Comparison of ENCODE assay signal across 28 cellular contexts in genomic region chr15:77430652-77431051, GRCh38. TPM values are rescaled to one million over a fixed set of nuclear protein-coding genes. Genes with fewer than 3 reads are reported as not detected.
A peak's percentile ranks its signal among the peaks of the same experiment; 100 is the strongest.
DNase-seq lines count a peak whose midpoint lies in the region; ATAC-seq, FAIRE-seq and TF ChIP-seq lines count a peak whose summit lies in the region.
"Had no signal": no experiment of that assay in that cellular context is flagged by ENCODE, and none has a peak within 500 bp of the region (broad histone marks: within the 10 kb centered on the region; RNA-seq: fewer than 3 reads in every experiment).

No MANE protein-coding gene starts in this region.

- no peak overlapping the region for H3K27ac ChIP-seq in CD4-positive, CD25-positive, alpha-beta regulatory T cell (ENCODE audit: insufficient read depth, low read length, poor library complexity, severe bottlenecking)
- H3K27ac ChIP-seq in astrocyte (ENCODE audit: low read depth, low read length): no peak overlapping the region
- H3K27ac ChIP-seq: C4-2B had no signal

- no peaks in the 10 kb centered on the region for H3K36me3 ChIP-seq in CD4-positive, CD25-positive, alpha-beta regulatory T cell (ENCODE audit: control insufficient read depth, insufficient read depth, low read length)
- H3K36me3 ChIP-seq in Loucy (ENCODE audit: insufficient read depth, low read length): no peaks in the 10 kb centered on the region
- no peaks in the 10 kb centered on the region for H3K36me3 ChIP-seq in astrocyte (ENCODE audit: insufficient read depth, low read length)

- DNase-seq in activated T-cell treated with anti-CD3 and anti-CD28 coated beads, Interleukin-2, amount 50 U/mL, for 24 hours: no peak
- DNase-seq in activated T-cell treated with anti-CD3 and anti-CD28 coated beads, Interleukin-2, amount 50 U/mL, for 1 hour: no peak
- no peak for DNase-seq in CD4-positive, CD25-positive, alpha-beta regulatory T cell
- DNase-seq in astrocyte (ENCODE audit: low read depth) (no peak), pons (ENCODE audit: low spot score) (no peak), AG08396 (ENCODE audit: low spot score) (no peak), NCI-H510A (lab: John Stamatoyannopoulos, UW) (no peak)
- DNase-seq: Calu3, DMS79 treated with DMSO at 0.1 percent for 48 hours, GF-D8, Kasumi-1, MV-4-11, NCI-H1105, NCI-H1436 treated with DMSO at 0.1 percent for 48 hours, NCI-H187 treated with DMSO at 0.1 percent for 48 hours, NCI-H2171 treated with DMSO at 0.1 percent for 48 hours, NCI-H345, NCI-H524, NCI-H774, PC-3, SK-N-SH had no signal

- H3K4me1 ChIP-seq in CD4-positive, CD25-positive, alpha-beta regulatory T cell (ENCODE audit: control insufficient read depth, insufficient read depth, low read length, poor library complexity, severe bottlenecking): peaks cover 14% of the 10 kb centered on the region
- peaks cover 13% of the 10 kb centered on the region for H3K4me1 ChIP-seq in Loucy (ENCODE audit: insufficient read depth, low read length, poor library complexity, severe bottlenecking)
- H3K4me1 ChIP-seq in astrocyte (ENCODE audit: insufficient read depth, low read length): no peaks in the 10 kb centered on the region

- H3K4me3 Mint-ChIP-seq in activated T-cell treated with anti-CD3 and anti-CD28 coated beads, Interleukin-2, amount 50 U/mL, for 24 hours: no peak overlapping the region
- H3K4me3 Mint-ChIP-seq in CD4-positive, CD25-positive, alpha-beta regulatory T cell: peak overlapping the region in 3 of 4 donors; percentile 9 to 31 (median 10)
- H3K4me3 Mint-ChIP-seq in astrocyte (ENCODE audit: unreplicated experiment): no peak overlapping the region
- H3K4me3 Mint-ChIP-seq: B cell had no signal

- H2AFZ ChIP-seq in Loucy (ENCODE audit: low read length): no peak overlapping the region
- no peak overlapping the region for H2AFZ ChIP-seq in astrocyte (ENCODE audit: low read depth, low read length)

- no peaks in the 10 kb centered on the region for H3K27me3 ChIP-seq in CD4-positive, CD25-positive, alpha-beta regulatory T cell (ENCODE audit: control insufficient read depth, insufficient read depth, low read length)
- H3K27me3 ChIP-seq in Loucy (ENCODE audit: insufficient read depth, low read length, poor library complexity, severe bottlenecking): no peaks in the 10 kb centered on the region
- H3K27me3 ChIP-seq in astrocyte (ENCODE audit: insufficient read depth, low read length): no peaks in the 10 kb centered on the region

- H3K9ac ChIP-seq in Loucy (ENCODE audit: low read depth, low read length, poor library complexity, severe bottlenecking) (no peak overlapping the region), astrocyte (ENCODE audit: low read length) (no peak overlapping the region)
- H3K9ac ChIP-seq: SK-N-SH had no signal

- peaks cover 7% of the 10 kb centered on the region for H3K36me3 Mint-ChIP-seq in activated T-cell treated with anti-CD3 and anti-CD28 coated beads, Interleukin-2, amount 50 U/mL, for 24 hours (ENCODE audit: low read depth)
- H3K36me3 Mint-ChIP-seq in CD4-positive, CD25-positive, alpha-beta regulatory T cell: peaks cover 2% of the 10 kb centered on the region
- no peaks in the 10 kb centered on the region for H3K36me3 Mint-ChIP-seq in astrocyte (ENCODE audit: low read depth, unreplicated experiment)

- peaks cover 48% of the 10 kb centered on the region for H3K79me2 ChIP-seq in Loucy (ENCODE audit: insufficient read depth, low read length)
- H3K79me2 ChIP-seq in astrocyte (ENCODE audit: insufficient read depth, low read length): peaks cover 66% of the 10 kb centered on the region

- H3K9me3 Mint-ChIP-seq in activated T-cell treated with anti-CD3 and anti-CD28 coated beads, Interleukin-2, amount 50 U/mL, for 24 hours: no peaks in the 10 kb centered on the region
- no peaks in the 10 kb centered on the region for H3K9me3 Mint-ChIP-seq in CD4-positive, CD25-positive, alpha-beta regulatory T cell
- H3K9me3 Mint-ChIP-seq in astrocyte (ENCODE audit: unreplicated experiment): no peaks in the 10 kb centered on the region

- no peaks in the 10 kb centered on the region for H3F3A ChIP-seq in Loucy (ENCODE audit: low read depth)

- no peak overlapping the region for H3K4me3 ChIP-seq in CD4-positive, CD25-positive, alpha-beta regulatory T cell (ENCODE audit: low read depth, low read length)
- H3K4me3 ChIP-seq in Loucy (ENCODE audit: low read length, poor library complexity, severe bottlenecking) (no peak overlapping the region), astrocyte (ENCODE audit: insufficient read depth, low read depth, low read length) (no peak overlapping the region)
- H3K4me3 ChIP-seq: K562 had no signal

- H3K4me2 ChIP-seq in Loucy (ENCODE audit: low read depth, low read length, poor library complexity, severe bottlenecking): peak overlapping the region; percentile 26
- H3K4me2 ChIP-seq in astrocyte (ENCODE audit: low read length): no peak overlapping the region
- H3K4me2 ChIP-seq: SK-N-SH had no signal

- peak overlapping the region; percentile 89 for H3K27ac Mint-ChIP-seq in activated T-cell treated with anti-CD3 and anti-CD28 coated beads, Interleukin-2, amount 50 U/mL, for 24 hours
- peak overlapping the region in 1 of 3 donors; percentile 68 for H3K27ac Mint-ChIP-seq in CD4-positive, CD25-positive, alpha-beta regulatory T cell
- H3K27ac Mint-ChIP-seq in astrocyte (ENCODE audit: unreplicated experiment): peak overlapping the region; percentile 13
- H3K27ac Mint-ChIP-seq: B cell had no signal

- peaks cover 45% of the 10 kb centered on the region for H4K20me1 ChIP-seq in Loucy (ENCODE audit: insufficient read depth, low read length, poor library complexity, severe bottlenecking)
- peaks cover 40% of the 10 kb centered on the region for H4K20me1 ChIP-seq in astrocyte (ENCODE audit: insufficient read depth, low read length)

- no peaks in the 10 kb centered on the region for H3K9me3 ChIP-seq in CD4-positive, CD25-positive, alpha-beta regulatory T cell (ENCODE audit: control insufficient read depth in 2 of 2, low read length in 2 of 2)
- H3K9me3 ChIP-seq in Loucy (ENCODE audit: insufficient read depth, low read depth, low read length): no peaks in the 10 kb centered on the region
- H3K9me3 ChIP-seq in astrocyte (ENCODE audit: insufficient read depth, low read depth, low read length): no peaks in the 10 kb centered on the region
- H3K9me3 ChIP-seq: SK-N-SH had no signal

- no peak for FAIRE-seq in astrocyte (lab: Jason Lieb, UNC)
- FAIRE-seq: GM12892, HTR-8/SVneo, K562 had no signal

- ATAC-seq in CD4-positive, CD25-positive, alpha-beta regulatory T cell (ENCODE audit: low read depth in 2 of 2): no peak
- ATAC-seq: HCT116, K562, PC-3 had no signal

- H3K4me1 Mint-ChIP-seq in activated T-cell treated with anti-CD3 and anti-CD28 coated beads, Interleukin-2, amount 50 U/mL, for 24 hours (ENCODE audit: low read depth): peaks cover 51% of the 10 kb centered on the region
- peaks cover 38 to 55% (median 48%) of the 10 kb centered on the region in 4 donors for H3K4me1 Mint-ChIP-seq in CD4-positive, CD25-positive, alpha-beta regulatory T cell
- peaks cover 14% of the 10 kb centered on the region for H3K4me1 Mint-ChIP-seq in astrocyte (ENCODE audit: low read depth, unreplicated experiment)

- TF ChIP-seq CTCF in Loucy (conservative IDR thresholded peaks at IDR 0.05; ENCODE audit: low read length) (no peak), astrocyte (IDR thresholded peaks at IDR 0.05; ENCODE audit: insufficient read depth, low read depth, low read length) (no peak)

- no peaks in the 10 kb centered on the region for H3K9me2 ChIP-seq in Loucy (replicated peaks; ENCODE audit: low read depth, low read length)
- H3K9me2 ChIP-seq: SK-N-SH had no signal

- H3K27me3 Mint-ChIP-seq in activated T-cell treated with anti-CD3 and anti-CD28 coated beads, Interleukin-2, amount 50 U/mL, for 24 hours: no peaks in the 10 kb centered on the region
- H3K27me3 Mint-ChIP-seq in CD4-positive, CD25-positive, alpha-beta regulatory T cell: no peaks in the 10 kb centered on the region
- H3K27me3 Mint-ChIP-seq in astrocyte (ENCODE audit: low read depth, unreplicated experiment): no peaks in the 10 kb centered on the region
- H3K27me3 Mint-ChIP-seq: B cell had no signal

RNA-seq across cellular contexts. Expression of gene HMG20A, which starts 10.0 kb away (rescaled TPM):
- total RNA-seq in CD4-positive, CD25-positive, alpha-beta regulatory T cell: 25.0 TPM
- 10 to 100 TPM; 24.4 to 32.3 (median 28.8) TPM for polyA plus RNA-seq in CD4-positive, CD25-positive, alpha-beta regulatory T cell
- total RNA-seq in astrocyte: 46.8 and 47.4 TPM in 2 replicates

RNA-seq across cellular contexts. Expression of gene PEAK1, which starts 10.7 kb away (rescaled TPM):
- 9.6 TPM for total RNA-seq in CD4-positive, CD25-positive, alpha-beta regulatory T cell
- polyA plus RNA-seq in CD4-positive, CD25-positive, alpha-beta regulatory T cell: 1 to 10 TPM in 2 of 4 donors, under 1 TPM in 2; 0.15 to 1.7 (median 0.94) TPM
- total RNA-seq in astrocyte: 58.5 and 62.3 TPM in 2 replicates

Comparison
In these comparisons a context has a peak if more than half of its experiments do, and no peak if none do; other contexts are left out.
1. H3K4me3 Mint-ChIP-seq: peak in CD4-positive, CD25-positive, alpha-beta regulatory T cell (3 of 4); none in activated T-cell treated with anti-CD3 and anti-CD28 coated beads, Interleukin-2, amount 50 U/mL, for 24 hours (single experiment) and astrocyte (single experiment).